Comparison of ENCODE assay signal across 9 cellular contexts in genomic region chr12:89783321-89784060, GRCh38.
DNase-seq lines count a peak whose midpoint lies in the region; FAIRE-seq and TF ChIP-seq lines count a peak whose summit lies in the region.
"Had no signal": no experiment of that assay in that cellular context is flagged by ENCODE, and none has a peak within 500 bp of the region (broad histone marks: within the 10 kb centered on the region; RNA-seq: fewer than 3 reads in every experiment).

No MANE protein-coding gene starts in this region.

- H3K9ac ChIP-seq in Karpas-422 (ENCODE audit: low read length) (no peak overlapping the region), mucosa of rectum (ENCODE audit: low read depth in 1 of 2, low read length in 2 of 2) (no peak overlapping the region)

- no peaks in the 10 kb centered on the region for H3K9me2 ChIP-seq in Karpas-422 (replicated peaks; ENCODE audit: insufficient read depth, low read length)

- H3K27me3 ChIP-seq in Karpas-422 (ENCODE audit: low read length) (no peaks in the 10 kb centered on the region), bronchial epithelial cell (ENCODE audit: control insufficient read depth, insufficient read depth, low read length) (no peaks in the 10 kb centered on the region), mucosa of rectum (ENCODE audit: control insufficient read depth in 2 of 2, insufficient read depth in 2 of 2, low read length in 2 of 2) (no peaks in the 10 kb centered on the region)

- H3K4me1 ChIP-seq in Karpas-422 (ENCODE audit: low read length) (no peaks in the 10 kb centered on the region), mucosa of rectum (ENCODE audit: control insufficient read depth in 2 of 2, insufficient read depth in 2 of 2, low read length in 2 of 2) (peaks cover 0 to 5% of the 10 kb centered on the region in 2 donors)

- TF ChIP-seq CTCF in bronchial epithelial cell (IDR thresholded peaks at IDR 0.05; ENCODE audit: insufficient read depth, low read length, severe bottlenecking), result no peak

- H3K36me3 ChIP-seq in Karpas-422 (ENCODE audit: insufficient read depth, low read length) (no peaks in the 10 kb centered on the region), bronchial epithelial cell (ENCODE audit: control insufficient read depth, insufficient read depth, low read length) (no peaks in the 10 kb centered on the region), mucosa of rectum (ENCODE audit: control insufficient read depth in 2 of 2, insufficient read depth in 2 of 2, low read length in 2 of 2) (no peaks in the 10 kb centered on the region)

- no peak overlapping the region for H3K27ac ChIP-seq in Karpas-422 (ENCODE audit: low read length)
- peak overlapping the region; percentile 16 to 20 for H3K27ac ChIP-seq in mucosa of rectum (ENCODE audit: low read depth in 2 of 2, low read length in 2 of 2)

- H4K20me1 ChIP-seq in Karpas-422 (ENCODE audit: insufficient read depth, low read depth, low read length), result no peaks in the 10 kb centered on the region

- H3K4me3 ChIP-seq in Karpas-422 (ENCODE audit: low read length), result no peak overlapping the region
- no peak overlapping the region for H3K4me3 ChIP-seq in bronchial epithelial cell (ENCODE audit: low read depth, low read length)
- H3K4me3 ChIP-seq in mucosa of rectum (ENCODE audit: low read length in 2 of 2), result no peak overlapping the region

- H3K4me2 ChIP-seq in Karpas-422 (ENCODE audit: low read depth, low read length, poor library complexity, severe bottlenecking), result no peak overlapping the region

- DNase-seq in DMS 273 treated with DMSO at 0.1 percent for 48 hours (lab: John Stamatoyannopoulos, UW), result peak; percentile 65
- DNase-seq in Karpas-422, result peak; percentile 35
- no peak for DNase-seq in bronchial epithelial cell (ENCODE audit: low read depth)
- DNase-seq in NCI-H748 (lab: John Stamatoyannopoulos, UW; ENCODE audit: unreplicated experiment), result no peak
- DNase-seq in NOMO-1 treated with DMSO at 0.1 percent for 48 hours (lab: John Stamatoyannopoulos, UW; ENCODE audit: unreplicated experiment), result no peak
- DNase-seq in NCI-H1105 treated with DMSO at 0.1 percent for 48 hours (lab: John Stamatoyannopoulos, UW), result no peak
- DNase-seq in HuH-7.5 (ENCODE audit: low spot score), result no peak
- DNase-seq: activated naive CD8-positive, alpha-beta T cell treated with anti-CD3 and anti-CD28 coated beads, Interleukin-2, amount 10 ng/mL, durations not matched to agents 7 days and 5 days had no signal

- no peaks in the 10 kb centered on the region for H3K9me3 ChIP-seq in Karpas-422 (ENCODE audit: low read length)
- H3K9me3 ChIP-seq in mucosa of rectum (ENCODE audit: control insufficient read depth in 2 of 2, low read length in 2 of 2), result peaks cover 0 to 3% of the 10 kb centered on the region in 2 donors

- peak; percentile 81 for FAIRE-seq in bronchial epithelial cell (lab: Jason Lieb, UNC)

- H2AFZ ChIP-seq in Karpas-422 (ENCODE audit: low read length), result no peak overlapping the region

- no peaks in the 10 kb centered on the region for H3K79me2 ChIP-seq in Karpas-422 (ENCODE audit: low read length)

Comparison
In these comparisons a context has a peak if more than half of its experiments do, and no peak if none do; other contexts are left out.
1. DNase-seq: peak in DMS 273 treated with DMSO at 0.1 percent for 48 hours (single experiment) and Karpas-422 (single experiment); none in bronchial epithelial cell (single experiment), NCI-H748 (single experiment), NOMO-1 treated with DMSO at 0.1 percent for 48 hours (single experiment), NCI-H1105 treated with DMSO at 0.1 percent for 48 hours (single experiment) and HuH-7.5 (single experiment).